Comparison of ENCODE assay signal across 19 cellular contexts in the genomic region with DNA sequence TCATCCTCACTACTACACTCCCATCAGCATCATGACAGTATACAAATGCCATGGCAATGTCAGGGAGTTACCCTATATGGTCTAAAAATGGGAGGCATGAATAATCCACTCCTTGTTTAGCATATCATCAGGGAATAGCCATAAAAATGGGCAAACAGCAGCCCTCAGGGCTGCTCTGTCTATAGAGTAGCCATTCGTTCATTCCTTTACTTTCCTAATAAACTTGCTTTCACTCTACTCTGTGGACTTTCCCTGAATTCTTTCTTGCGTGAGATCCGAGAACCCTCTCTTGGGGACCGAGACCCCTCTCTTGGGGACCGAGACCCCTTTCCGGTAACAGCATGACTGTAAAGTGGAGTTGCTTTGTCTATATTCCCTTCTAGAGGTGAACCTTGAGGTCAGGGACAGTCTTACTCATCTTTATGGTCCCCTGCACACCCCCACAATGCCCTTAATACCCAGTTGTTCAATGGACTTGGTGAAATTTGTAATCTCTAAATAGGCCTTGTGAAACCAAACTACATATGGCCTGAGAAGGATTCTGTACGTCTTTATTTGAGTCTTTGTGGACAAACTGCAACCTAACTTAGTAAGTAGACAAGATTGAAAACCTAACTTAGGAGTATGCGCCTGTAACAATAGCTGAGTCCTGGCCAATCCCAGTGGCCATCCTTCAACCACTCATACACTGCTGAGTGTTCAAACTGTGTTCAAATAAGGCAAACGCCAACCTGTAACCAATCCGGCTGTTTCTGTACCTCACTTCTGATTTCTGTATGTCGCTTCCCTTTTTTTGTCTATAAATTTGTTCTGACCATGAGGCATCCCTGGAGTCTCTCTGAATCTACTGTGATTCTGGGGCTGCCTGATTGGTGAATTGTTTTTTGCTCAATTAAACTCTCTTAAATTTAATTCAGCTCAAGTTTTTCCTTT. TPM values are rescaled to one million over a fixed set of nuclear protein-coding genes. Genes with fewer than 3 reads are reported as not detected.
DNase-seq lines count a peak whose midpoint lies in the region; ATAC-seq and TF ChIP-seq lines count a peak whose summit lies in the region.
"Had no signal": no experiment of that assay in that cellular context is flagged by ENCODE, and none has a peak within 500 bp of the region (broad histone marks: within the 10 kb centered on the region; RNA-seq: fewer than 3 reads in every experiment).

No MANE protein-coding gene starts in this region.

- TF ChIP-seq CTCF in sigmoid colon (IDR thresholded peaks at IDR 0.05) = no peak

- DNase-seq in sigmoid colon = peak; percentile 25
- DNase-seq in GOT3 (lab: John Stamatoyannopoulos, UW) = no peak
- no peak for DNase-seq in NCI-H226
- DNase-seq: activated effector memory CD4-positive, alpha-beta T cell treated with anti-CD3 and anti-CD28 coated beads, Interleukin-2, amount 50 U/mL, for 16 hours; BE2C; dermis blood vessel endothelial cell; esophagus squamous epithelium; hypothalamus; NCI-H1105 treated with DMSO at 0.1 percent for 48 hours; NCI-H2227 treated with DMSO at 0.1 percent for 48 hours; psoas muscle; WERI-Rb-1 had no signal

- H3K4me1 ChIP-seq in sigmoid colon = peaks cover 0 to 3% (median 0%) of the 10 kb centered on the region in 4 donors
- H3K4me1 ChIP-seq: BE2C, psoas muscle, suprapubic skin had no signal

- H3K27ac ChIP-seq in sigmoid colon = no peak overlapping the region
- H3K27ac ChIP-seq: ascending aorta, psoas muscle, suprapubic skin, WERI-Rb-1 had no signal

- no peak for TF ChIP-seq EP300 in sigmoid colon (IDR thresholded peaks at IDR 0.05)

- WGBS in sigmoid colon, 2 donors = 91 to 93% methylated on average over 11 of the region's 11 CpGs

- no peaks in the 10 kb centered on the region for H3K9me3 ChIP-seq in sigmoid colon
- H3K9me3 ChIP-seq: ascending aorta, BE2C, esophagus squamous epithelium, psoas muscle, suprapubic skin had no signal

- no peaks in the 10 kb centered on the region for H3K36me3 ChIP-seq in sigmoid colon
- H3K36me3 ChIP-seq: ascending aorta, BE2C, esophagus squamous epithelium, suprapubic skin, WERI-Rb-1 had no signal

- intact Hi-C loops in sigmoid colon (cut with DNase I) = no loop called here

- no peaks in the 10 kb centered on the region for H3K27me3 ChIP-seq in sigmoid colon
- H3K27me3 ChIP-seq: ascending aorta, BE2C, esophagus squamous epithelium, suprapubic skin had no signal

- peak; percentile 70 for ATAC-seq in GM19025 (IDR thresholded peaks at IDR 0.05; ENCODE audit: low read depth, unreplicated experiment)
- peak; percentile 54 for ATAC-seq in HG02798 (IDR thresholded peaks at IDR 0.05; ENCODE audit: poor library complexity, unreplicated experiment)
- ATAC-seq in HG03520 (IDR thresholded peaks at IDR 0.05; ENCODE audit: unreplicated experiment) = peak; percentile 63
- no peak for ATAC-seq in HG03460 (IDR thresholded peaks at IDR 0.05; ENCODE audit: unreplicated experiment)
- ATAC-seq: K562, psoas muscle had no signal

- no peak overlapping the region for H3K4me3 ChIP-seq in sigmoid colon
- H3K4me3 ChIP-seq: ascending aorta, esophagus squamous epithelium, K562, psoas muscle, suprapubic skin had no signal

- no peak for TF ChIP-seq POLR2A in sigmoid colon (IDR thresholded peaks at IDR 0.05)

RNA-seq across cellular contexts. Expression of gene UBTD2, which starts 32.3 kb away (rescaled TPM):
- 10 to 100 TPM; 16.3 to 22.1 (median 19.5) TPM for total RNA-seq in sigmoid colon
- 10 to 100 TPM; 12.1 to 21.0 (median 21.0) TPM for polyA plus RNA-seq in sigmoid colon
